Comparison of ENCODE assay signal across 8 cellular contexts in the genomic region with DNA sequence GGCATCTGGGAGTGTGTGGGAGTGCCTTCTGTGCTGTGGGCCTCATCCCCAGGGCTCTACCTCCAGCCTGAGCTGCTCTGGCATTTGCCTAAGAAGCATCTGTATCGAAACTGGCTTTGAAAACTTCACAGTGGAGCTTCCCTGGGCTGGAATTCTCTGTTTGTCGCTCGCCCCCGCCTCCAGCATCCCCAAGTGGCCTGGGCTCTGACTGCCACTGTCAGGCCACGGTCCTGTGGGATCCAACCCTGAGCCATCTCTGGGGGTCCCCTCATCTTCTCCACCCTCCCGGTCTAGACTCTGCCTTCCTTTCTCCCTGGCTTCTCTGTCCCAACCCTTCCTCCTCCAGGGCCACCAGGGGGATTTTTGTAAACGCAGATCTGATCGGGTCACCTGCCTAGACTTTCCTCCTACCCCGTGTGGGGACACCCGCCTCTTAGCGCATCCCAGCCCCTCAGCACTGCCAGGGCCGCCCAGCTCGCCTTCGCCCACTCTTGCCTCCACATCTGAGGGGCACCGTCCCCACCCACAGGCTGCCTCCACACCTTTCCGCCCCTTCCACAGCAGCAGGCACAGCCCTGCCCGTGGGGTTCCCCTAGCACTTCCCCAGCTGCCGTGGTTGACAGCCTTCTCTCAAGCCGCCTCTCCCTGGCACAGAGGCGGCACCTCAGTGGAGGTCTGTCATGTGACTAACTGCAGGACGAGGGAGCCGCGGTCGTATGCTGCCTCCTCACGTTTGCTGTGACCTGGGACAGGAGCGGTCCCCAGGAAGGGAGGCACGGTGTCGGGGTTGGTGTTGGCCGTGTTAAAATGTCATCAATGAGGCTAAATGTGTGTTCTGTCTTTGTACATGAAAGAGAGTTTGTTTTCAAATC. TPM values are rescaled to one million over a fixed set of nuclear protein-coding genes. Genes with fewer than 3 reads are reported as not detected.
DNase-seq lines count a peak whose midpoint lies in the region; ATAC-seq, FAIRE-seq and TF ChIP-seq lines count a peak whose summit lies in the region.

No MANE protein-coding gene starts in this region.

- peaks cover 15% of the 10 kb centered on the region for H3K4me1 Mint-ChIP-seq in activated naive CD8-positive, alpha-beta T cell treated with anti-CD3 and anti-CD28 coated beads, Interleukin-2, amount 10 ng/mL, durations not matched to agents 7 days and 5 days

- peak overlapping the region; percentile 48; the same call in 1 of the 2 replicates for H3K27ac ChIP-seq in SK-N-MC

- H3K9me3 ChIP-seq in SK-N-MC (ENCODE audit: low read depth, low read length) = no peaks in the 10 kb centered on the region

- FAIRE-seq in RCC 7860 (lab: Jason Lieb, UNC) = no peak

- no peaks in the 10 kb centered on the region for H3K27me3 ChIP-seq in BJ (ENCODE audit: control insufficient read depth, insufficient read depth, low read length)

- DNase-seq in BJ (ENCODE audit: low read depth) (no peak), GM20000 (ENCODE audit: low spot score) (peak; percentile 85), SK-N-MC (ENCODE audit: low read depth, low spot score) (no peak), left lobe of liver (ENCODE audit: low spot score) (no peak), RCC 7860 (ENCODE audit: low spot score) (no peak), epidermal melanocyte (ENCODE audit: insufficient read length, low spot score) (no peak)
- DNase-seq in activated naive CD8-positive, alpha-beta T cell treated with anti-CD3 and anti-CD28 coated beads, Interleukin-2, amount 10 ng/mL, durations not matched to agents 7 days and 5 days = peak; percentile 67
- peak; percentile 55 to 65 for DNase-seq in stimulated activated CD8-positive, alpha-beta memory T cell treated with anti-CD3 and anti-CD28 coated beads, Interleukin-15, amount 100 ng/mL, for 48 hours (ENCODE audit: low read depth in 2 of 2)

- CTCF ChIA-PET in BJ (lab: Yijun Ruan, JAX) = interaction anchor here (0.6 to 8.3 kb wide), 3 partner anchors 15 to 184 kb away, joined by 3 to 63 read pairs (median 4); no protein-coding TSS in a partner anchor

- POLR2A ChIA-PET in BJ (lab: Charles Lee) = no interaction called here
- POLR2A ChIA-PET in activated naive CD8-positive, alpha-beta T cell treated with anti-CD3 and anti-CD28 coated beads, Interleukin-2, amount 10 ng/mL, durations not matched to agents 7 days and 5 days (lab: Charles Lee) = interaction anchor here (1.5 to 3.6 kb wide), 2 partner anchors 12 to 332 kb away, joined by 3 to 11 read pairs; a partner anchor contains a TSS

- no peak overlapping the region for H3K4me3 ChIP-seq in BJ (ENCODE audit: low read depth, low read length)
- H3K4me3 ChIP-seq in SK-N-MC = no peak overlapping the region

- TF ChIP-seq CTCF in BJ (IDR thresholded peaks at IDR 0.05; ENCODE audit: insufficient read depth, low read depth, low read length) (0 out of 2 replicates have a peak, but pooled peaks have one; percentile 10), GM20000 (IDR thresholded peaks at IDR 0.05; ENCODE audit: extremely low read depth, missing control alignments) (peak; percentile 40)

- H3K27ac Mint-ChIP-seq in activated naive CD8-positive, alpha-beta T cell treated with anti-CD3 and anti-CD28 coated beads, Interleukin-2, amount 10 ng/mL, durations not matched to agents 7 days and 5 days = peak overlapping the region; percentile 73

- H3K9ac ChIP-seq in SK-N-MC (ENCODE audit: insufficient read length) = no peak overlapping the region

- H3K9me3 Mint-ChIP-seq in activated naive CD8-positive, alpha-beta T cell treated with anti-CD3 and anti-CD28 coated beads, Interleukin-2, amount 10 ng/mL, durations not matched to agents 7 days and 5 days = no peaks in the 10 kb centered on the region

- peak; percentile 93 for ATAC-seq in activated naive CD8-positive, alpha-beta T cell treated with anti-CD3 and anti-CD28 coated beads, Interleukin-2, amount 10 ng/mL, durations not matched to agents 7 days and 5 days (ENCODE audit: low read depth)
- peak; percentile 12 for ATAC-seq in left lobe of liver

- no peaks in the 10 kb centered on the region for H3K27me3 Mint-ChIP-seq in activated naive CD8-positive, alpha-beta T cell treated with anti-CD3 and anti-CD28 coated beads, Interleukin-2, amount 10 ng/mL, durations not matched to agents 7 days and 5 days

- H3K36me3 ChIP-seq in BJ (ENCODE audit: control insufficient read depth, insufficient read depth, low read length) (peaks cover 12% of the 10 kb centered on the region), SK-N-MC (ENCODE audit: insufficient read depth, low read length) (no peaks in the 10 kb centered on the region)

- peak overlapping the region; percentile 64 for H3K4me3 Mint-ChIP-seq in activated naive CD8-positive, alpha-beta T cell treated with anti-CD3 and anti-CD28 coated beads, Interleukin-2, amount 10 ng/mL, durations not matched to agents 7 days and 5 days

- peaks cover 3% of the 10 kb centered on the region for H3K36me3 Mint-ChIP-seq in activated naive CD8-positive, alpha-beta T cell treated with anti-CD3 and anti-CD28 coated beads, Interleukin-2, amount 10 ng/mL, durations not matched to agents 7 days and 5 days

RNA-seq across cellular contexts. Expression of a gene that starts 12.0 kb away (rescaled TPM):
- polyA plus RNA-seq in BJ (2011; rRNA removed) = 6.0 and 9.2 TPM in 2 replicates
- polyA minus RNA-seq in BJ (2011; rRNA and poly(A)+ RNA removed) = 12.1 and 12.5 TPM in 2 replicates
- 10 to 100 TPM; 16.5 to 17.9 TPM for total RNA-seq in activated naive CD8-positive, alpha-beta T cell treated with anti-CD3 and anti-CD28 coated beads, Interleukin-2, amount 10 ng/mL, durations not matched to agents 7 days and 5 days
- 32.5 TPM for total RNA-seq in left lobe of liver

RNA-seq across cellular contexts. Expression of a gene that starts 15.8 kb away (rescaled TPM):
- polyA plus RNA-seq in BJ (2011; rRNA removed) = 0.09 and 0.12 TPM in 2 replicates
- polyA minus RNA-seq in BJ (2011; rRNA and poly(A)+ RNA removed) = 0.24 TPM in 1 of 2 replicates, not detected in the other
- total RNA-seq in activated naive CD8-positive, alpha-beta T cell treated with anti-CD3 and anti-CD28 coated beads, Interleukin-2, amount 10 ng/mL, durations not matched to agents 7 days and 5 days = not detected
- 3.6 TPM for total RNA-seq in left lobe of liver

RNA-seq across cellular contexts. Expression of a gene that starts 26.9 kb away (rescaled TPM):
- polyA plus RNA-seq in BJ (2011; rRNA removed) = 15.4 and 32.9 TPM in 2 replicates
- 15.9 and 57.4 TPM in 2 replicates for polyA minus RNA-seq in BJ (2011; rRNA and poly(A)+ RNA removed)
- total RNA-seq in activated naive CD8-positive, alpha-beta T cell treated with anti-CD3 and anti-CD28 coated beads, Interleukin-2, amount 10 ng/mL, durations not matched to agents 7 days and 5 days = 100 to 1,000 TPM; 117 to 122 TPM
- 87.0 TPM for total RNA-seq in left lobe of liver

RNA-seq across cellular contexts. Expression of a gene that starts 27.0 kb away (rescaled TPM):
- 2.2 and 3.7 TPM in 2 replicates for polyA plus RNA-seq in BJ (2011; rRNA removed)
- 2.2 and 2.7 TPM in 2 replicates for polyA minus RNA-seq in BJ (2011; rRNA and poly(A)+ RNA removed)
- total RNA-seq in activated naive CD8-positive, alpha-beta T cell treated with anti-CD3 and anti-CD28 coated beads, Interleukin-2, amount 10 ng/mL, durations not matched to agents 7 days and 5 days = 10 to 100 TPM; 16.0 to 17.8 TPM
- total RNA-seq in left lobe of liver = 0.63 TPM

RNA-seq across cellular contexts. Expression of a gene that starts 33.3 kb away (rescaled TPM):
- polyA plus RNA-seq in BJ (2011; rRNA removed) = 9.5 and 15.9 TPM in 2 replicates
- polyA minus RNA-seq in BJ (2011; rRNA and poly(A)+ RNA removed) = 10.2 and 10.5 TPM in 2 replicates
- total RNA-seq in activated naive CD8-positive, alpha-beta T cell treated with anti-CD3 and anti-CD28 coated beads, Interleukin-2, amount 10 ng/mL, durations not matched to agents 7 days and 5 days = 10 to 100 TPM; 74.0 to 75.4 TPM
- 22.2 TPM for total RNA-seq in left lobe of liver

Comparison
In these comparisons a context has a peak if more than half of its experiments do, and no peak if none do; other contexts are left out.
1. DNase-seq: peak in GM20000 (single experiment), activated naive CD8-positive, alpha-beta T cell treated with anti-CD3 and anti-CD28 coated beads, Interleukin-2, amount 10 ng/mL, durations not matched to agents 7 days and 5 days (single experiment) and stimulated activated CD8-positive, alpha-beta memory T cell treated with anti-CD3 and anti-CD28 coated beads, Interleukin-15, amount 100 ng/mL, for 48 hours (2 of 2); none in BJ (single experiment), SK-N-MC (single experiment), left lobe of liver (single experiment), RCC 7860 (single experiment) and epidermal melanocyte (single experiment).